Comparison of ENCODE assay signal across 28 cellular contexts in genomic region chr1:89640440-89640839, GRCh38. TPM values are rescaled to one million over a fixed set of nuclear protein-coding genes. Genes with fewer than 3 reads are reported as not detected.
DNase-seq lines count a peak whose midpoint lies in the region; ATAC-seq, FAIRE-seq and TF ChIP-seq lines count a peak whose summit lies in the region.
"Had no signal": no experiment of that assay in that cellular context is flagged by ENCODE, and none has a peak within 500 bp of the region (broad histone marks: within the 10 kb centered on the region; RNA-seq: fewer than 3 reads in every experiment).

No MANE protein-coding gene starts in this region.

- TF ChIP-seq RAD21 in K562 (CRISPR knock-in tag; conservative IDR thresholded peaks at IDR 0.05 in 1 of 2, IDR thresholded peaks at IDR 0.05 in 1 of 2), result no peak

- peaks cover 63% of the 10 kb centered on the region for H3K36me3 Mint-ChIP-seq in stimulated activated naive CD8-positive, alpha-beta T cell treated with anti-CD3 and anti-CD28 coated beads, Interleukin-15, Interleukin-2, amounts not matched to agents 100 ng/mL and 50 ng/mL, for 24 hours (ENCODE audit: low read depth)
- H3K36me3 Mint-ChIP-seq: WTC11 had no signal

- no peak overlapping the region for H3K4me3 Mint-ChIP-seq in stimulated activated naive CD8-positive, alpha-beta T cell treated with anti-CD3 and anti-CD28 coated beads, Interleukin-15, Interleukin-2, amounts not matched to agents 100 ng/mL and 50 ng/mL, for 24 hours
- no peak overlapping the region for H3K4me3 Mint-ChIP-seq in stimulated activated naive CD8-positive, alpha-beta T cell treated with anti-CD3 and anti-CD28 coated beads, Interleukin-15, amount 100 ng/mL, for 72 hours
- H3K4me3 Mint-ChIP-seq: WTC11 had no signal

- no TSS peak for BruUV-seq in K562 (replicated peaks; lab: Mats Ljungman, UMichigan)

- H3K27me3 ChIP-seq in K562 (ENCODE audit: control insufficient read depth in 2 of 2, insufficient read depth in 2 of 2, low read length in 2 of 2) (no peaks in the 10 kb centered on the region), heart left ventricle (no peaks in the 10 kb centered on the region)
- H3K27me3 ChIP-seq: sigmoid colon, tibial nerve had no signal

- no peak for TF ChIP-seq POLR2A in K562 (conservative IDR thresholded peaks at IDR 0.05)
- no peak for TF ChIP-seq POLR2A in heart left ventricle (IDR thresholded peaks at IDR 0.05)

- H3K4me1 Mint-ChIP-seq in stimulated activated naive CD8-positive, alpha-beta T cell treated with anti-CD3 and anti-CD28 coated beads, Interleukin-15, Interleukin-2, amounts not matched to agents 100 ng/mL and 50 ng/mL, for 24 hours (ENCODE audit: low read depth), result peaks cover 88% of the 10 kb centered on the region
- H3K4me1 Mint-ChIP-seq in stimulated activated naive CD8-positive, alpha-beta T cell treated with anti-CD3 and anti-CD28 coated beads, Interleukin-15, amount 100 ng/mL, for 72 hours, result peaks cover 82% of the 10 kb centered on the region
- H3K4me1 Mint-ChIP-seq: WTC11 had no signal

- no peak overlapping the region for H3K9ac ChIP-seq in K562 (ENCODE audit: insufficient read depth in 1 of 2, low read depth in 2 of 2, low read length in 2 of 2)

- no peak for DNase-seq in stimulated activated naive CD8-positive, alpha-beta T cell treated with anti-CD3 and anti-CD28 coated beads, Interleukin-15, amount 100 ng/mL, for 72 hours
- DNase-seq in K562 (ENCODE audit: extremely low read depth in 1 of 4, low spot score in 3 of 4) (no peak), LoVo (ENCODE audit: low spot score) (no peak), heart left ventricle (no peak)
- DNase-seq: activated CD4-positive, alpha-beta T cell treated with anti-CD3 and anti-CD28 coated beads, Interleukin-2, amount 50 U/mL, for 1 hour; Caco-2; caudate nucleus; dermis blood vessel endothelial cell; DMS53; kidney glomerular epithelial cell; NCI-H1417; NCI-H2029; NCI-H510A treated with DMSO at 0.1 percent for 48 hours; nucleus accumbens; SIG-M5; sigmoid colon; stimulated activated CD4-positive, alpha-beta T cell treated with anti-CD3 and anti-CD28 coated beads, Interleukin-4, amount 100 ng/mL, for 24 hours; SW 1271; T-helper 9 cell had no signal

- FAIRE-seq in K562 (lab: Jason Lieb, UNC), result no peak
- FAIRE-seq: HepG2 had no signal

- H2AFZ ChIP-seq in K562 (ENCODE audit: low read depth, low read length), result no peak overlapping the region

- H3K27me3 Mint-ChIP-seq in stimulated activated naive CD8-positive, alpha-beta T cell treated with anti-CD3 and anti-CD28 coated beads, Interleukin-15, Interleukin-2, amounts not matched to agents 100 ng/mL and 50 ng/mL, for 24 hours, result no peaks in the 10 kb centered on the region
- no peaks in the 10 kb centered on the region for H3K27me3 Mint-ChIP-seq in stimulated activated naive CD8-positive, alpha-beta T cell treated with anti-CD3 and anti-CD28 coated beads, Interleukin-15, amount 100 ng/mL, for 72 hours

- H3K36me3 ChIP-seq in K562 (ENCODE audit: control insufficient read depth, insufficient read depth, low read length) (no peaks in the 10 kb centered on the region), heart left ventricle (no peaks in the 10 kb centered on the region)
- H3K36me3 ChIP-seq: sigmoid colon, tibial nerve had no signal

- no peaks in the 10 kb centered on the region for H3K4me1 ChIP-seq in K562 (replicated peaks in 1 of 2; ENCODE audit: control insufficient read depth in 2 of 2, insufficient read depth in 2 of 2, low read length in 2 of 2)
- peaks cover 0 to 69% (median 26%) of the 10 kb centered on the region in 12 donors for H3K4me1 ChIP-seq in heart left ventricle
- H3K4me1 ChIP-seq: Caco-2, sigmoid colon had no signal

- no peaks in the 10 kb centered on the region for H3K9me1 ChIP-seq in K562 (ENCODE audit: control insufficient read depth, insufficient read depth, low read length)

- H3K4me3 ChIP-seq in K562, result no peak overlapping the region
- no peak overlapping the region for H3K4me3 ChIP-seq in heart left ventricle
- H3K4me3 ChIP-seq: sigmoid colon, tibial nerve had no signal

- no peak for ATAC-seq in stimulated activated naive CD8-positive, alpha-beta T cell treated with anti-CD3 and anti-CD28 coated beads, Interleukin-15, amount 100 ng/mL, for 72 hours
- ATAC-seq in SK-N-SH treated with all-trans-retinoic acid at 6 μM for 48 hours (no peak), K562 (no peak), GM21737 (IDR thresholded peaks at IDR 0.05; ENCODE audit: unreplicated experiment) (no peak), heart left ventricle (no peak)
- ATAC-seq: activated naive CD4-positive, alpha-beta T cell treated with anti-CD3 and anti-CD28 coated beads, Interleukin-2, amount 50 U/mL, for 72 hours; HCT116; HepG2; WTC11 had no signal

- CTCF ChIA-PET in K562 (lab: Yijun Ruan, JAX; ENCODE audit: low intra/inter-chr PET ratio), result no interaction called here

- no peak for TF ChIP-seq EP300 in K562 (IDR thresholded peaks at IDR 0.05; ENCODE audit: low read length)

- POLR2A ChIA-PET in K562 (lab: Yijun Ruan, JAX), result interaction anchor here (0.8 kb wide), 1 partner anchor 88 kb away, joined by 3 read pairs; no protein-coding TSS in a partner anchor

- no peak overlapping the region for H3K4me2 ChIP-seq in K562 (ENCODE audit: insufficient read depth, low read length)

- TF ChIP-seq CTCF in K562 (IDR thresholded peaks at IDR 0.05 in 2 of 3, conservative IDR thresholded peaks at IDR 0.05 in 1 of 3; ENCODE audit: insufficient read depth in 2 of 3, low read depth in 1 of 3, low read length in 3 of 3) (no peak), heart left ventricle (IDR thresholded peaks at IDR 0.05) (no peak)

- in situ Hi-C loops in K562 (cut with MboI), result no loop called here

- peaks cover 37% of the 10 kb centered on the region; the same call in 2 of the 3 replicates for H3K79me2 ChIP-seq in K562 (ENCODE audit: control insufficient read depth, insufficient read depth, low read length)

- no peaks in the 10 kb centered on the region for H4K20me1 ChIP-seq in K562 (replicated peaks; ENCODE audit: control insufficient read depth, insufficient read depth, low read length)

- peak overlapping the region; percentile 10 for H3K27ac Mint-ChIP-seq in stimulated activated naive CD8-positive, alpha-beta T cell treated with anti-CD3 and anti-CD28 coated beads, Interleukin-15, Interleukin-2, amounts not matched to agents 100 ng/mL and 50 ng/mL, for 24 hours
- no peak overlapping the region for H3K27ac Mint-ChIP-seq in stimulated activated naive CD8-positive, alpha-beta T cell treated with anti-CD3 and anti-CD28 coated beads, Interleukin-15, amount 100 ng/mL, for 72 hours
- H3K27ac Mint-ChIP-seq: activated naive CD4-positive, alpha-beta T cell treated with anti-CD3 and anti-CD28 coated beads, Interleukin-2, amount 50 U/mL, for 72 hours; activated T-helper 2 cell treated with anti-CD3 and anti-CD28 coated beads, Interferon-gamma antibody, Interleukin-2, Interleukin-4, amounts not matched to agents 10 μg/mL and 5 μg/mL and 100 μg/mL, durations not matched to agents 14 hours and 24 hours and 36 hours; WTC11 had no signal

- H3K9me3 ChIP-seq in K562 (replicated peaks; ENCODE audit: control insufficient read depth, insufficient read depth, low read depth, low read length), result no peaks in the 10 kb centered on the region; the same call in 1 of the 2 replicates
- H3K9me3 ChIP-seq in heart left ventricle, result peaks cover 0 to 8% (median 0%) of the 10 kb centered on the region in 12 donors
- H3K9me3 ChIP-seq: Caco-2, sigmoid colon, tibial nerve had no signal

- H3K27ac ChIP-seq in K562 (ENCODE audit: extremely low read depth, low read depth, low read length) (no peak overlapping the region), heart left ventricle (no peak overlapping the region)
- H3K27ac ChIP-seq: sigmoid colon, tibial nerve had no signal

- intact Hi-C loops in K562 (cut with micrococcal nuclease), result no loop called here
- intact Hi-C loops in heart left ventricle (cut with DNase I), result loop anchor here in 2 of 10 donors (5.0 kb wide), 2 partner anchors 52 to 67 kb away; no protein-coding TSS in a partner anchor

- peaks cover 5% of the 10 kb centered on the region for H3K9me3 Mint-ChIP-seq in stimulated activated naive CD8-positive, alpha-beta T cell treated with anti-CD3 and anti-CD28 coated beads, Interleukin-15, Interleukin-2, amounts not matched to agents 100 ng/mL and 50 ng/mL, for 24 hours
- peaks cover 5 to 8% of the 10 kb centered on the region in 2 donors for H3K9me3 Mint-ChIP-seq in stimulated activated naive CD8-positive, alpha-beta T cell treated with anti-CD3 and anti-CD28 coated beads, Interleukin-15, amount 100 ng/mL, for 72 hours

TF ChIP-seq in SK-N-SH treated with all-trans-retinoic acid at 6 μM for 48 hours, 23 proteins besides CTCF, POLR2A, EP300 and RAD21:
- TF ChIP-seq ZNF565 (CRISPR knock-in tag; conservative IDR thresholded peaks at IDR 0.05; ENCODE audit: low read depth) (no peak), ISL1 (CRISPR knock-in tag; IDR thresholded peaks at IDR 0.05) (peak; percentile 70), TCF4 (CRISPR knock-in tag; IDR thresholded peaks at IDR 0.05; ENCODE audit: borderline replicate concordance) (peak; percentile 73), ESRRG (CRISPR knock-in tag; IDR thresholded peaks at IDR 0.05) (no peak)

RNA-seq across cellular contexts. Expression of gene LRRC8C, which starts 7.5 kb away (rescaled TPM):
- 10.5 and 20.3 TPM in 2 replicates for total RNA-seq in K562 (2011; cell fraction: chromatin; rRNA removed; ENCODE audit: low replicate concordance)
- total RNA-seq in K562 (2011; cell fraction: nucleolus; rRNA removed), result 9.2 and 9.7 TPM in 2 replicates
- 16.8 and 27.9 TPM in 2 replicates for total RNA-seq in K562 (2011; cell fraction: nucleoplasm; rRNA removed)
- 3.3 and 3.7 TPM in 2 replicates for total RNA-seq in K562 (2014; rRNA removed)
- total RNA-seq in K562 (2014; rRNA removed; fragmentation: Illumina TruSeq; extraction: Trizol), result 4.5 and 5.5 TPM in 2 replicates
- 5.2 TPM in 2 replicates for total RNA-seq in K562 (2015; rRNA removed; fragmentation: Illumina TruSeq; extraction: Trizol)
- 4.9 and 5.0 TPM in 2 replicates for total RNA-seq in K562 (2021)
- 12.5 and 14.7 TPM in 2 replicates for polyA plus RNA-seq in K562 (2011; rRNA removed)
- 4.0 and 9.3 TPM in 2 replicates for polyA plus RNA-seq in K562 (2011; cell fraction: cytosol; rRNA removed)
- polyA plus RNA-seq in K562 (2011; cell fraction: nucleus; rRNA removed), result 4.5 and 9.3 TPM in 2 replicates
- 4.2 and 4.9 TPM in 2 replicates for polyA plus RNA-seq in K562 (2012)
- polyA plus RNA-seq in K562 (2014; fragmentation: Illumina TruSeq; extraction: Trizol), result 4.5 and 5.3 TPM in 2 replicates
- 1 to 10 TPM in 1 of 2 experiments, under 1 TPM in 1; 1.00 to 1.3 TPM for polyA plus RNA-seq in K562 (2014; fragmentation: Nextera tagmentation; extraction: Ambion mirVana)
- 3.0 and 3.2 TPM in 2 replicates for polyA plus RNA-seq in K562 (2014; rRNA removed)
- polyA minus RNA-seq in K562 (2011; rRNA and poly(A)+ RNA removed), result 17.7 and 29.5 TPM in 2 replicates
- polyA minus RNA-seq in K562 (2011; cell fraction: cytosol; rRNA and poly(A)+ RNA removed), result 6.7 and 8.6 TPM in 2 replicates
- 4.0 and 11.3 TPM in 2 replicates for polyA minus RNA-seq in K562 (2011; cell fraction: nucleus; rRNA and poly(A)+ RNA removed)
- total RNA-seq in heart left ventricle, result 10 to 100 TPM in 3 of 9 donors, 1 to 10 TPM in 6; 5.6 to 16.3 (median 9.7) TPM
- 1 to 10 TPM; 3.2 to 4.6 TPM for polyA plus RNA-seq in heart left ventricle
